8 cellular contexts compared by ENCODE assay signal in genomic region chr6:44223471-44224153, GRCh38. TPM values are rescaled to one million over a fixed set of nuclear protein-coding genes. Genes with fewer than 3 reads are reported as not detected.
DNase-seq lines count a peak whose midpoint lies in the region; ATAC-seq, FAIRE-seq and TF ChIP-seq lines count a peak whose summit lies in the region.

SLC29A1 (plus strand) TSS chr6:44223595; CDS start chr6:44227314, 3,719 bp downstream.

- TF ChIP-seq POLR2A in GM12892 (IDR thresholded peaks at IDR 0.05; ENCODE audit: low read depth, low read length): peak; percentile 68

- TF ChIP-seq CTCF in choroid plexus epithelial cell (conservative IDR thresholded peaks at IDR 0.05; ENCODE audit: low read depth, low read length): peak; percentile 5

- peak within 1 kb of the TSS; percentile 57 for H3K4me3 ChIP-seq in choroid plexus epithelial cell (ENCODE audit: low read depth, low read length)

- DNase-seq in GM12892 (ENCODE audit: insufficient read length) (peak; percentile 93), NCI-H510A (lab: John Stamatoyannopoulos, UW) (peak; percentile 84), choroid plexus epithelial cell (ENCODE audit: low read depth) (peak; percentile 40), left kidney (ENCODE audit: low read depth, low spot score) (peak; percentile 89), amniotic stem cell (lab: John Stamatoyannopoulos, UW) (no peak)
- peak; percentile 84 to 85 for DNase-seq in activated CD4-positive, alpha-beta T cell treated with anti-CD3 and anti-CD28 coated beads for 4 hours
- peak; percentile 81 to 82 for DNase-seq in stimulated activated CD4-positive, alpha-beta T cell treated with anti-CD3 and anti-CD28 coated beads, Interleukin-2, amount 100 ng/mL, for 48 hours

- ATAC-seq in HG02981 (IDR thresholded peaks at IDR 0.05; ENCODE audit: unreplicated experiment): peak; percentile 46

- FAIRE-seq in GM12892 (lab: Jason Lieb, UNC): peak; percentile 67

RNA-seq across cellular contexts. Expression of gene SLC29A1, which starts in this region (rescaled TPM):
- polyA plus RNA-seq in GM12892 (2012; ENCODE audit: missing spikeins): 53.0 TPM
